In the genomic region with DNA sequence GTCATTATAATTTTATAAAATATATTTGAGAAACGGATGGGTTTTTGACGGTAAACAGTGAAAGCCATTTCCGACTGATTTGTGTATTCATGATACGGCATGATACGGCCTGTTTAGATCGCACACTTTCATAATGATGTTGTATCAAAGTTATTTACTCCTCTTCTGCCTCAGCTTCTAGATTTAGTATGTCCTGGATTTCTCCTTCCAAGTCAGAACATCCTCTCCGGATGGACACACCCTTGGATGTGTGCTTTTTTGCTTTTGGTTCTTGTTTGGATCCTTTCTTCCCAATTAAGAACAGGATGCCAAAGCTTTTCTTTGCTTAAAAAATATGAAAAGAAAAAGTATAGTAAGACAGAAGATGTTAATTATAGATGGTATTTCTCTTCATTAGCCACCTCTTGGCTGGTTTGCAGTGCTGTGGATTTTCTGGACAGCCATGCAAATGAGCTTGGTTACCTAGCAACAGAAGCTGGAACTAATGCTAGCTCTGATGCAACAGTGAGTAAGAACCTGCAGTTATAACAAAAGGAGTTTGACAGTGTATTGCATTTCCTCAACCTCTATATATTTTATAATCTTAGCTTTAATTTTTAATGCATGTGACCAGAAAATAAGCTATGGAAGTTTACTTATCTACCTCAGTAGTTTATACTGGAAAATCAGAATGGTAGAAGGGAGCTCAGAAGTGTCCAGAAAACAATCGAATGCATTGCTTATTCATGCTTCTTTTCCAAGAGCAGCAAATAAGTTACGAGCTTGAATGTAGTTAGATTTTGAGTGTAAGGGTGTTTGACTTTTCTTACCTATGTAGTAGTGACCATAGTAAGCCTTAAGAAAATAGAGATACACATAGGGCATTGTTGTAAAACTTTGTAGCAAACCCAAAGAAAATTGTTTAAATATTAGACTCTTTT, we compare ENCODE assay signal across 8 cellular contexts. TPM values are rescaled to one million over a fixed set of nuclear protein-coding genes. Genes with fewer than 3 reads are reported as not detected.
DNase-seq lines count a peak whose midpoint lies in the region.

No MANE protein-coding gene starts in this region.

- no peak for DNase-seq in activated CD4-positive, alpha-beta T cell treated with anti-CD3 and anti-CD28 coated beads, Interleukin-2, amount 10 ng/mL, durations not matched to agents 24 days and 14 days
- DNase-seq in activated CD4-positive, alpha-beta T cell treated with anti-CD3 and anti-CD28 coated beads, Interleukin-2, amount 50 U/mL, for 1 hour, result no peak
- peak; percentile 43 for DNase-seq in HT1080 (ENCODE audit: low read depth)
- peak in 31 of 58 donors; percentile 0 to 80 (median 35) for DNase-seq in anterior cingulate cortex (lab: John Stamatoyannopoulos, UW)
- DNase-seq in HuH-7.5 (ENCODE audit: low spot score), result no peak
- DNase-seq in activated CD4-positive, alpha-beta T cell treated with anti-CD3 and anti-CD28 coated beads, Interleukin-2, amount 50 U/mL, for 48 hours, result no peak
- DNase-seq in NCI-H1694 (lab: John Stamatoyannopoulos, UW), result no peak

- peak overlapping the region; percentile 15 for H3K27ac Mint-ChIP-seq in activated CD4-positive, alpha-beta T cell treated with anti-CD3 and anti-CD28 coated beads, Interleukin-2, amount 10 ng/mL, durations not matched to agents 24 days and 14 days

- H3K9me3 Mint-ChIP-seq in activated CD4-positive, alpha-beta T cell treated with anti-CD3 and anti-CD28 coated beads, Interleukin-2, amount 10 ng/mL, durations not matched to agents 24 days and 14 days, result peaks cover 10% of the 10 kb centered on the region

- no peak overlapping the region for H3K4me3 Mint-ChIP-seq in activated CD4-positive, alpha-beta T cell treated with anti-CD3 and anti-CD28 coated beads, Interleukin-2, amount 10 ng/mL, durations not matched to agents 24 days and 14 days

- H3K36me3 Mint-ChIP-seq in activated CD4-positive, alpha-beta T cell treated with anti-CD3 and anti-CD28 coated beads, Interleukin-2, amount 10 ng/mL, durations not matched to agents 24 days and 14 days (ENCODE audit: low read depth), result peaks cover 59% of the 10 kb centered on the region

- H3K27me3 Mint-ChIP-seq in activated CD4-positive, alpha-beta T cell treated with anti-CD3 and anti-CD28 coated beads, Interleukin-2, amount 10 ng/mL, durations not matched to agents 24 days and 14 days, result no peaks in the 10 kb centered on the region

- peaks cover 6% of the 10 kb centered on the region for H3K4me1 Mint-ChIP-seq in activated CD4-positive, alpha-beta T cell treated with anti-CD3 and anti-CD28 coated beads, Interleukin-2, amount 10 ng/mL, durations not matched to agents 24 days and 14 days

- peak overlapping the region; percentile 0 for H3K27ac ChIP-seq in layer of hippocampus (ENCODE audit: low read depth, low read length)

- no peaks in the 10 kb centered on the region for H3K27me3 ChIP-seq in layer of hippocampus (ENCODE audit: control insufficient read depth, insufficient read depth, low read length)

- intact Hi-C loops in activated CD4-positive, alpha-beta T cell treated with anti-CD3 and anti-CD28 coated beads, Interleukin-2, amount 10 ng/mL, durations not matched to agents 24 days and 14 days (cut with micrococcal nuclease), result no loop called here

RNA-seq across cellular contexts. Expression of a gene that starts 27.9 kb away (rescaled TPM):
- total RNA-seq in activated CD4-positive, alpha-beta T cell treated with anti-CD3 and anti-CD28 coated beads, Interleukin-2, amount 10 ng/mL, durations not matched to agents 24 days and 14 days, result 42.0 and 46.4 TPM in 2 replicates
- total RNA-seq in HT1080 (2014; rRNA removed; shearing (Covaris generic)), result 32.1 and 42.2 TPM in 2 replicates
- polyA plus RNA-seq in HT1080 (2015; cell fraction: cytosol; rRNA removed), result 18.2 and 21.0 TPM in 2 replicates
- 14.9 and 15.0 TPM in 2 replicates for polyA plus RNA-seq in HT1080 (2015; cell fraction: nucleus; rRNA removed)

RNA-seq across cellular contexts. Expression of a gene that starts 42.7 kb away (rescaled TPM):
- total RNA-seq in activated CD4-positive, alpha-beta T cell treated with anti-CD3 and anti-CD28 coated beads, Interleukin-2, amount 10 ng/mL, durations not matched to agents 24 days and 14 days, result 1.1 and 1.3 TPM in 2 replicates
- not detected in 2 replicates for total RNA-seq in HT1080 (2014; rRNA removed; shearing (Covaris generic))
- polyA plus RNA-seq in HT1080 (2015; cell fraction: cytosol; rRNA removed), result not detected in 2 replicates
- polyA plus RNA-seq in HT1080 (2015; cell fraction: nucleus; rRNA removed), result not detected in 2 replicates

Comparison
In these comparisons a context has a peak if more than half of its experiments do, and no peak if none do; other contexts are left out.
1. DNase-seq: peak in HT1080 (single experiment) and anterior cingulate cortex (31 of 58); none in activated CD4-positive, alpha-beta T cell treated with anti-CD3 and anti-CD28 coated beads, Interleukin-2, amount 10 ng/mL, durations not matched to agents 24 days and 14 days (single experiment), activated CD4-positive, alpha-beta T cell treated with anti-CD3 and anti-CD28 coated beads, Interleukin-2, amount 50 U/mL, for 1 hour (single experiment), HuH-7.5 (single experiment), activated CD4-positive, alpha-beta T cell treated with anti-CD3 and anti-CD28 coated beads, Interleukin-2, amount 50 U/mL, for 48 hours (0 of 2) and NCI-H1694 (single experiment).